In the genomic region with DNA sequence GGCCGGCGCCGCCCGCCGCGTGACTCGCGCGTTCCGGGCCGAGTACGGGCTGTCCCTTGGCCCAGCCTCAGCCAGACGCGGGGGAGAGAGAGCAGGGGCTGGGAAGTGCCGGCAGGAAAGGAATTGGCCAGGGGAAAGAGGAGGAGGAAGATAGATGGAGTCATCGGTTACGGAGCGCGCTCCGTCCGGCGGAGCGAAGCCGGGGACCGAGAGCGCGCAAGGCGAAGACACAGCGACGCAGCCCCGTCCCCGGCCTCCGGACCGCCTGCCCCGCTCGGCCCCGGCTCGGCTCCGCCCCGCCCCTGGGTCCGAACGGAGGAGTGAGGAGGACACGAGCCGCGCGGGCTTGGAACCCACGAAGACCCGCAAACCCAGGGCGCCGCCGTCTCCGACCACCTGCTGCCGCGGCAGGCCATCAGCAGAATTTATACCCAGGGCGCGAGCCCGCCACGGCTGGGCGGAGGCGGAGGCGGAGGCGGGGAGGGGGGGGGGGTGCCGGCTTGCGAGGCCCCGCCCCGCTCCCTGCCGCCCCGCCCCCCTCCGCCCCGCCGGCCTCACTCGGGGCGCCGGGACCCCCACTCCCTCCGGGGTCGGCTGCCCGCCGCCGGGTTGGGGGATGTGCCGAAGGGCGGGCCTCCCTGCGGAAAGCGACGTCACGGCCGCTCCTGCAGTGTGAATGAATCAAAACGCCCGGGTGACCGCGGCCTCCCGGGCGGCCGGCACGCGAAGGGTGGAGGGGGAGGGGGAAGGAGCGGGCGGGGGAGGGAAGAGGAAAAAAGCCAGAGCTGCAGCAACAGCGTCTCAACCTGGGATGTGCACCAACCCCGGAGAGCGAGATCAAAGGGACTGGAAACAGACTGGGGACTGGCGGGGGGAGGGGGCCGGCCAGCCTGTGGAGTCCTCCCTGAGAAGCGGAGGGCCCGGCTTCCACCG, we compare ENCODE assay signal across 8 cellular contexts. TPM values are rescaled to one million over a fixed set of nuclear protein-coding genes. Genes with fewer than 3 reads are reported as not detected.
A peak's percentile ranks its signal among the peaks of the same experiment; 100 is the strongest.
DNase-seq lines count a peak whose midpoint lies in the region; ATAC-seq, FAIRE-seq and TF ChIP-seq lines count a peak whose summit lies in the region.

TSS of gene LHX4 (plus strand) at position 782 of the 933 bp plus-strand sequence. CDS start 266 bp downstream, outside the sequence.

- H3K4me3 ChIP-seq in AG04450 (ENCODE audit: low read depth, low read length) (peak within 1 kb of the TSS; percentile 52), LNCaP clone FGC (ENCODE audit: low read depth, low read length) (peak within 1 kb of the TSS; percentile 58), endothelial cell of umbilical vein (replicated peaks in 1 of 3; ENCODE audit: insufficient read depth in 1 of 3, low read depth in 1 of 3, low read length in 3 of 3) (peak within 1 kb of the TSS; percentile 43 to 67 (median 52)), muscle layer of colon (ENCODE audit: low read depth in 1 of 2, low read length in 2 of 2) (peak within 1 kb of the TSS; percentile 41 to 58)

- H3K9ac ChIP-seq in endothelial cell of umbilical vein (replicated peaks; ENCODE audit: extremely low read depth, insufficient read depth, low read length) (peak within 1 kb of the TSS; percentile 24), muscle layer of colon (ENCODE audit: low read length) (no peak within 1 kb of the TSS)

- CTCF ChIA-PET in AG04450 (lab: Charles Lee): no interaction called here
- CTCF ChIA-PET in endothelial cell of umbilical vein (lab: Charles Lee): interaction anchor here (0.8 kb wide), 1 partner anchor 8 kb away, joined by 3 read pairs; no protein-coding TSS in a partner anchor

- H3K27me3 ChIP-seq in AG04450 (ENCODE audit: control insufficient read depth, insufficient read depth, low read length) (peaks cover 70% of the 10 kb centered on the region), endothelial cell of umbilical vein (ENCODE audit: control insufficient read depth in 2 of 2, insufficient read depth in 2 of 2, low read length in 2 of 2) (peaks cover 65 to 92% of the 10 kb centered on the region in 2 experiments), muscle layer of colon (ENCODE audit: control insufficient read depth in 1 of 2, insufficient read depth in 2 of 2, low read length in 2 of 2) (peaks cover 66 to 85% of the 10 kb centered on the region in 2 donors)

- H3K4me1 ChIP-seq in endothelial cell of umbilical vein (ENCODE audit: control insufficient read depth, extremely low read depth, insufficient read depth, low read length) (peaks cover 21% of the 10 kb centered on the region), muscle layer of colon (ENCODE audit: insufficient read depth, low read length) (peaks cover 32% of the 10 kb centered on the region)

- no peak for TF ChIP-seq CTCF in AG04450 (IDR thresholded peaks at IDR 0.05; ENCODE audit: low read depth, low read length)
- TF ChIP-seq CTCF in LNCaP clone FGC (IDR thresholded peaks at IDR 0.05; ENCODE audit: control insufficient read depth, extremely low read depth, insufficient read depth): no peak
- no peak for TF ChIP-seq CTCF in endothelial cell of umbilical vein (IDR thresholded peaks at IDR 0.05; ENCODE audit: extremely low read depth in 1 of 2, insufficient read depth in 1 of 2, low read depth in 1 of 2, low read length in 2 of 2)

- peaks cover 83% of the 10 kb centered on the region for H3K27me3 Mint-ChIP-seq in T-helper 2 cell treated with Interferon-gamma antibody and Interleukin-4, amounts not matched to agents 5 μg/mL and 100 μg/mL, for 36 hours (ENCODE audit: low read depth)

- FAIRE-seq in endothelial cell of umbilical vein (lab: Jason Lieb, UNC): peak; percentile 46

- dilution Hi-C loops in endothelial cell of umbilical vein (cut with MboI; ENCODE audit: extremely low pct_ligation_motif_present, low sequenced_read_pairs): no loop called here

- H3K4me2 ChIP-seq in endothelial cell of umbilical vein (ENCODE audit: insufficient read depth, low read length): peak within 1 kb of the TSS; percentile 82

- intact Hi-C loops in endothelial cell of umbilical vein (cut with micrococcal nuclease): no loop called here

- ATAC-seq in GM18498 (IDR thresholded peaks at IDR 0.05; ENCODE audit: unreplicated experiment) (peak; percentile 43), HG02938 (IDR thresholded peaks at IDR 0.05; ENCODE audit: unreplicated experiment) (no peak)

- peaks cover 9% of the 10 kb centered on the region for H3K4me1 Mint-ChIP-seq in T-helper 2 cell treated with Interferon-gamma antibody and Interleukin-4, amounts not matched to agents 5 μg/mL and 100 μg/mL, for 36 hours (ENCODE audit: low read depth)

- peaks cover 2% of the 10 kb centered on the region for H3K36me3 Mint-ChIP-seq in T-helper 2 cell treated with Interferon-gamma antibody and Interleukin-4, amounts not matched to agents 5 μg/mL and 100 μg/mL, for 36 hours (ENCODE audit: low read depth)

- peak within 1 kb of the TSS; percentile 93 for H2AFZ ChIP-seq in endothelial cell of umbilical vein (ENCODE audit: low read depth, low read length)

- no peaks in the 10 kb centered on the region for H3K36me3 ChIP-seq in endothelial cell of umbilical vein (ENCODE audit: control insufficient read depth in 2 of 2, extremely low read depth in 1 of 2, insufficient read depth in 2 of 2, low read length in 2 of 2)
- H3K36me3 ChIP-seq in muscle layer of colon (ENCODE audit: insufficient read depth, low read length): no peaks in the 10 kb centered on the region

- no peaks in the 10 kb centered on the region for H3K9me3 Mint-ChIP-seq in T-helper 2 cell treated with Interferon-gamma antibody and Interleukin-4, amounts not matched to agents 5 μg/mL and 100 μg/mL, for 36 hours

- H3K4me3 Mint-ChIP-seq in T-helper 2 cell treated with Interferon-gamma antibody and Interleukin-4, amounts not matched to agents 5 μg/mL and 100 μg/mL, for 36 hours: peak within 1 kb of the TSS; percentile 73

- H3K9me3 ChIP-seq in AG04450 (ENCODE audit: control insufficient read depth, insufficient read depth, low read length): peaks cover 8% of the 10 kb centered on the region; the same call in 1 of the 2 replicates
- no peaks in the 10 kb centered on the region for H3K9me3 ChIP-seq in endothelial cell of umbilical vein (replicated peaks; ENCODE audit: control insufficient read depth, insufficient read depth, low read length)
- peaks cover 8% of the 10 kb centered on the region for H3K9me3 ChIP-seq in muscle layer of colon (ENCODE audit: low read length)

- POLR2A ChIA-PET in AG04450 (lab: Yijun Ruan, JAX) (no interaction called here), endothelial cell of umbilical vein (lab: Charles Lee) (no interaction called here)

- H3K79me2 ChIP-seq in endothelial cell of umbilical vein (ENCODE audit: control insufficient read depth, insufficient read depth, low read length): no peaks in the 10 kb centered on the region

- H4K20me1 ChIP-seq in endothelial cell of umbilical vein (replicated peaks; ENCODE audit: control insufficient read depth, extremely low read depth, insufficient read depth, low read length): no peaks in the 10 kb centered on the region

- TF ChIP-seq POLR2A in endothelial cell of umbilical vein (IDR thresholded peaks at IDR 0.05; ENCODE audit: low read depth, low read length): no peak

- no TSS peak for BruUV-seq in endothelial cell of umbilical vein (replicated peaks; lab: Mats Ljungman, UMichigan)

- H3K27ac ChIP-seq in AG04450 (ENCODE audit: low read depth, low read length) (no peak within 1 kb of the TSS), endothelial cell of umbilical vein (ENCODE audit: insufficient read depth, low read depth, low read length) (no peak within 1 kb of the TSS), muscle layer of colon (ENCODE audit: low read depth, low read length) (no peak within 1 kb of the TSS)

- no peak within 1 kb of the TSS for H3K27ac Mint-ChIP-seq in T-helper 2 cell treated with Interferon-gamma antibody and Interleukin-4, amounts not matched to agents 5 μg/mL and 100 μg/mL, for 36 hours

- no peaks in the 10 kb centered on the region for H3K9me1 ChIP-seq in endothelial cell of umbilical vein (replicated peaks; ENCODE audit: control insufficient read depth, extremely low read depth, insufficient read depth, low read length)

- DNase-seq in AG04450 (ENCODE audit: low read depth, low spot score) (no peak), LNCaP clone FGC (ENCODE audit: low read depth) (no peak), endothelial cell of umbilical vein (ENCODE audit: low read depth, low spot score) (peak; percentile 26), NCI-H1048 (lab: John Stamatoyannopoulos, UW) (no peak)
- DNase-seq in T-helper 2 cell treated with Interferon-gamma antibody and Interleukin-4, amounts not matched to agents 5 μg/mL and 100 μg/mL, for 36 hours (ENCODE audit: low spot score): peak; percentile 18

TF ChIP-seq in endothelial cell of umbilical vein, 7 proteins besides CTCF, POLR2A, EP300 and RAD21:
- no peak for TF ChIP-seq FOS (IDR thresholded peaks at IDR 0.05; ENCODE audit: borderline replicate concordance, insufficient read depth, low read length)
- TF ChIP-seq GATA2 (IDR thresholded peaks at IDR 0.05; ENCODE audit: insufficient read depth, insufficient read length, low read depth, low read length): no peak
- TF ChIP-seq JUN (IDR thresholded peaks at IDR 0.05; ENCODE audit: borderline replicate concordance, insufficient read depth, insufficient read length, low read depth): no peak
- TF ChIP-seq EZH2 (IDR thresholded peaks at IDR 0.05; ENCODE audit: borderline replicate concordance, low read depth, low read length, severe bottlenecking): no peak
- no peak for TF ChIP-seq MYC (IDR thresholded peaks at IDR 0.05; ENCODE audit: low read depth, low read length)
- TF ChIP-seq POLR2AphosphoS5 (IDR thresholded peaks at IDR 0.05; ENCODE audit: insufficient read depth, low read depth, low read length): no peak
- TF ChIP-seq, protein P1, sequence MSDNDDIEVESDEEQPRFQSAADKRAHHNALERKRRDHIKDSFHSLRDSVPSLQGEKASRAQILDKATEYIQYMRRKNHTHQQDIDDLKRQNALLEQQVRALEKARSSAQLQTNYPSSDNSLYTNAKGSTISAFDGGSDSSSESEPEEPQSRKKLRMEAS (IDR thresholded peaks at IDR 0.05; ENCODE audit: insufficient read depth, insufficient read length): no peak

RNA-seq across cellular contexts. Expression of gene LHX4, which starts in this region (rescaled TPM):
- polyA plus RNA-seq in AG04450 (2011; rRNA removed) (0.10 and 0.11 TPM in 2 replicates), endothelial cell of umbilical vein (not detected in 2 replicates)
- 0.14 and 0.17 TPM in 2 replicates for polyA minus RNA-seq in AG04450 (2011; rRNA and poly(A)+ RNA removed)
- total RNA-seq in endothelial cell of umbilical vein: not detected in 2 replicates
- polyA plus RNA-seq in endothelial cell of umbilical vein (2011; cell fraction: cytosol; rRNA removed): 0.01 TPM in 1 of 2 replicates, not detected in the other
- polyA plus RNA-seq in endothelial cell of umbilical vein (2011; cell fraction: nucleus; rRNA removed): 0.03 and 0.10 TPM in 2 replicates
- polyA plus RNA-seq in endothelial cell of umbilical vein (2012): 0.60 and 1.3 TPM in 2 replicates
- not detected in 2 replicates for polyA minus RNA-seq in endothelial cell of umbilical vein
- 1.2 TPM for polyA minus RNA-seq in endothelial cell of umbilical vein (2011; cell fraction: cytosol; rRNA and poly(A)+ RNA removed)
- polyA minus RNA-seq in endothelial cell of umbilical vein (2011; cell fraction: nucleus; rRNA and poly(A)+ RNA removed): not detected in 2 replicates

Comparison
In these comparisons a context has a peak if more than half of its experiments do, and no peak if none do; other contexts are left out.
1. DNase-seq: peak in T-helper 2 cell treated with Interferon-gamma antibody and Interleukin-4, amounts not matched to agents 5 μg/mL and 100 μg/mL, for 36 hours (single experiment) and endothelial cell of umbilical vein (single experiment); none in AG04450 (single experiment), LNCaP clone FGC (single experiment) and NCI-H1048 (single experiment).
2. Peak in every context shown above with its lines, with median percentiles within 50 percentile points of each other: H3K4me3 ChIP-seq.